Comparison of ENCODE assay signal across 19 cellular contexts in the genomic region with DNA sequence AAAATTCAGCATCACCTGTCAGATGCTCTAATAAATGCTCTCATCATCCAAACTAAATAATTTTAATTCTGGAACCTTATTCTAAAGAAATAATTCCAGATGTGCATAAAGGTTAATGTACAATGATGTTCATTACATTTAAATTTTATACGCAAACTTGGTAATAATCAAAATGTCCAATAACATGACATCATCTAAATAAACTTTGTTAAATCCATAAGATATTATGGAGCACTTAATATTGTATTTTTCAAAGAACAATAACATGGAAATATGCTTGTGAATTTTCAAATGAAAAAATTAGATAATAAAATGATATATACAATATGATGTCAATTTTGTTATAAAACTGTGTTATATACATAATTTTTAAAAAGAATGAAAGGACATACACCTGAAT.
DNase-seq lines count a peak whose midpoint lies in the region; ATAC-seq, FAIRE-seq and TF ChIP-seq lines count a peak whose summit lies in the region.
"Had no signal": no experiment of that assay in that cellular context is flagged by ENCODE, and none has a peak within 500 bp of the region (broad histone marks: within the 10 kb centered on the region; RNA-seq: fewer than 3 reads in every experiment).

No MANE protein-coding gene starts in this region.

- no peak overlapping the region for H3K27ac Mint-ChIP-seq in astrocyte (ENCODE audit: unreplicated experiment)
- no peak overlapping the region for H3K27ac Mint-ChIP-seq in progenitor cell of endocrine pancreas
- H3K27ac Mint-ChIP-seq: B cell; CD4-positive, alpha-beta T cell; IgD-negative memory B cell had no signal

- CTCF ChIA-PET in HepG2 (lab: Yijun Ruan, JAX; ENCODE audit: low intra/inter-chr PET ratio, low total read pairs) = no interaction called here
- CTCF ChIA-PET in A673 (lab: Charles Lee) = no interaction called here

- H3K27me3 Mint-ChIP-seq in astrocyte (ENCODE audit: low read depth, unreplicated experiment) (no peaks in the 10 kb centered on the region), progenitor cell of endocrine pancreas (no peaks in the 10 kb centered on the region)
- H3K27me3 Mint-ChIP-seq: B cell; CD4-positive, alpha-beta T cell; IgD-negative memory B cell had no signal

- DNase-seq in HepG2 (ENCODE audit: low spot score) = no peak
- DNase-seq in right lobe of liver = no peak
- DNase-seq in astrocyte (ENCODE audit: low read depth) = no peak
- DNase-seq in kidney = no peak
- DNase-seq in A673 (ENCODE audit: low spot score) = no peak
- DNase-seq in progenitor cell of endocrine pancreas (ENCODE audit: low spot score, unreplicated experiment) = no peak
- DNase-seq: C1 segment of cervical spinal cord; Calu3; CD4-positive, alpha-beta T cell; DMS79; GM23248; KG1 had no signal

- H3K27ac ChIP-seq in HepG2 (ENCODE audit: extremely low read length, insufficient read depth, low read length) (no peak overlapping the region), right lobe of liver (no peak overlapping the region), astrocyte (ENCODE audit: low read depth, low read length) (no peak overlapping the region), kidney (ENCODE audit: low read depth in 2 of 2, low read length in 2 of 2) (no peak overlapping the region), A673 (ENCODE audit: low read depth, low read length, poor library complexity, severe bottlenecking) (no peak overlapping the region)
- H3K27ac ChIP-seq: 22Rv1, GM23248 had no signal

- no peak for TF ChIP-seq POLR2A in HepG2 (IDR thresholded peaks at IDR 0.05; ENCODE audit: insufficient read depth in 1 of 2, low read depth in 2 of 2, low read length in 2 of 2)
- no peak for TF ChIP-seq POLR2A in right lobe of liver (IDR thresholded peaks at IDR 0.05)

- no peaks in the 10 kb centered on the region for H3K4me1 Mint-ChIP-seq in astrocyte (ENCODE audit: low read depth, unreplicated experiment)
- H3K4me1 Mint-ChIP-seq in progenitor cell of endocrine pancreas (ENCODE audit: low read depth) = no peaks in the 10 kb centered on the region
- H3K4me1 Mint-ChIP-seq: B cell, IgD-negative memory B cell had no signal

- H3K27me3 ChIP-seq in HepG2 (ENCODE audit: control insufficient read depth in 1 of 2, insufficient read depth in 2 of 2, low read length in 2 of 2) (no peaks in the 10 kb centered on the region), right lobe of liver (no peaks in the 10 kb centered on the region), astrocyte (ENCODE audit: insufficient read depth, low read length) (no peaks in the 10 kb centered on the region), A673 (replicated peaks; ENCODE audit: insufficient read depth, low read depth, low read length, poor library complexity) (no peaks in the 10 kb centered on the region)

- no peak overlapping the region for H2AFZ ChIP-seq in HepG2 (ENCODE audit: low read length)
- no peak overlapping the region for H2AFZ ChIP-seq in astrocyte (ENCODE audit: low read depth, low read length)
- H2AFZ ChIP-seq: GM23248 had no signal

- H3K36me3 Mint-ChIP-seq in astrocyte (ENCODE audit: low read depth, unreplicated experiment) (peaks cover 5% of the 10 kb centered on the region), progenitor cell of endocrine pancreas (ENCODE audit: insufficient read depth) (peaks cover 29% of the 10 kb centered on the region)

- H3K4me1 ChIP-seq in HepG2 (ENCODE audit: insufficient read depth, low read length) = no peaks in the 10 kb centered on the region
- no peaks in the 10 kb centered on the region for H3K4me1 ChIP-seq in right lobe of liver
- H3K4me1 ChIP-seq in astrocyte (ENCODE audit: insufficient read depth, low read length) = no peaks in the 10 kb centered on the region
- H3K4me1 ChIP-seq in kidney (ENCODE audit: control insufficient read depth in 1 of 2, insufficient read depth in 1 of 2, low read depth in 1 of 2, low read length in 2 of 2) = no peaks in the 10 kb centered on the region
- H3K4me1 ChIP-seq in A673 (ENCODE audit: insufficient read depth, low read length, poor library complexity, severe bottlenecking) = no peaks in the 10 kb centered on the region

- ATAC-seq in HepG2 (no peak), right lobe of liver (no peak), HG02884 (IDR thresholded peaks at IDR 0.05; ENCODE audit: unreplicated experiment) (no peak)
- ATAC-seq: HCT116 had no signal

- no peaks in the 10 kb centered on the region for H3K9me3 ChIP-seq in HepG2 (ENCODE audit: low read length)
- H3K9me3 ChIP-seq in right lobe of liver = no peaks in the 10 kb centered on the region
- no peaks in the 10 kb centered on the region for H3K9me3 ChIP-seq in astrocyte (ENCODE audit: insufficient read depth, low read depth, low read length)
- H3K9me3 ChIP-seq in kidney (ENCODE audit: control insufficient read depth in 1 of 2, low read length in 2 of 2) = no peaks in the 10 kb centered on the region
- no peaks in the 10 kb centered on the region for H3K9me3 ChIP-seq in A673 (ENCODE audit: low read depth, low read length, poor library complexity, severe bottlenecking)

- no peaks in the 10 kb centered on the region for H3K79me2 ChIP-seq in HepG2 (ENCODE audit: insufficient read depth, low read length)
- no peaks in the 10 kb centered on the region for H3K79me2 ChIP-seq in astrocyte (ENCODE audit: insufficient read depth, low read length)

- no peak for TF ChIP-seq RAD21 in HepG2 (CRISPR knock-in tag; IDR thresholded peaks at IDR 0.05)

- TF ChIP-seq EP300 in HepG2 (IDR thresholded peaks at IDR 0.05; ENCODE audit: low read depth in 2 of 2, low read length in 2 of 2) = no peak
- TF ChIP-seq EP300 in HepG2 (CRISPR knock-in tag; IDR thresholded peaks at IDR 0.05; ENCODE audit: borderline replicate concordance) = no peak

- no peak overlapping the region for H3K4me3 Mint-ChIP-seq in astrocyte (ENCODE audit: unreplicated experiment)
- H3K4me3 Mint-ChIP-seq in progenitor cell of endocrine pancreas (ENCODE audit: low read depth) = no peak overlapping the region
- H3K4me3 Mint-ChIP-seq: B cell; CD4-positive, alpha-beta T cell; IgD-negative memory B cell had no signal

- BruUV-seq in HepG2 (replicated peaks; lab: Mats Ljungman, UMichigan) = no TSS peak
- no TSS peak for BruUV-seq in A673 (replicated peaks; lab: Mats Ljungman, UMichigan)

- H3K36me3 ChIP-seq in HepG2 (replicated peaks in 1 of 2; ENCODE audit: control insufficient read depth in 1 of 2, insufficient read depth in 2 of 2, low read length in 2 of 2) (peaks cover 0 to 10% of the 10 kb centered on the region in 2 experiments; a peak in 3 of 5 replicates), right lobe of liver (no peaks in the 10 kb centered on the region), astrocyte (ENCODE audit: insufficient read depth, low read length) (peaks cover 5% of the 10 kb centered on the region), kidney (ENCODE audit: control insufficient read depth in 1 of 2, insufficient read depth in 2 of 2, low read length in 2 of 2) (no peaks in the 10 kb centered on the region), A673 (ENCODE audit: insufficient read depth, low read length, poor library complexity, severe bottlenecking) (no peaks in the 10 kb centered on the region)

- H3K9me3 Mint-ChIP-seq in astrocyte (ENCODE audit: unreplicated experiment) (no peaks in the 10 kb centered on the region), progenitor cell of endocrine pancreas (ENCODE audit: low read depth) (peaks cover 3% of the 10 kb centered on the region)
- H3K9me3 Mint-ChIP-seq: CD4-positive, alpha-beta T cell had no signal

- intact Hi-C loops in HepG2 (cut with micrococcal nuclease; ENCODE audit: unreplicated experiment) = no loop called here
- intact Hi-C loops in right lobe of liver (cut with DNase I) = no loop called here
- intact Hi-C loops in kidney (cut with DNase I) = no loop called here
- intact Hi-C loops in A673 (cut with micrococcal nuclease; ENCODE audit: unreplicated experiment) = no loop called here

- H3K4me2 ChIP-seq in HepG2 (ENCODE audit: low read depth, low read length) (no peak overlapping the region), astrocyte (ENCODE audit: low read length) (no peak overlapping the region)

- no peak overlapping the region for H3K4me3 ChIP-seq in HepG2 (replicated peaks in 1 of 3; ENCODE audit: insufficient read depth in 1 of 3, low read depth in 2 of 3, low read length in 3 of 3)
- H3K4me3 ChIP-seq in right lobe of liver = no peak overlapping the region
- no peak overlapping the region for H3K4me3 ChIP-seq in astrocyte (ENCODE audit: insufficient read depth, low read depth, low read length)
- H3K4me3 ChIP-seq in kidney (ENCODE audit: low read length in 2 of 2) = no peak overlapping the region
- no peak overlapping the region for H3K4me3 ChIP-seq in A673 (ENCODE audit: low read depth, low read length, poor library complexity, severe bottlenecking)
- H3K4me3 ChIP-seq: GM23248 had no signal

- 100% methylated on average over 1 of the region's 1 CpG for WGBS in HepG2 (ENCODE audit: low lambda C conversion rate)
- 94% methylated on average over 1 of the region's 1 CpG for WGBS in right lobe of liver (ENCODE audit: insufficient coverage, low coverage, low lambda C conversion rate, missing lambda C conversion rate)

- H3K9ac ChIP-seq in HepG2 (ENCODE audit: insufficient read depth, low read depth, low read length) (no peak overlapping the region), astrocyte (ENCODE audit: low read length) (no peak overlapping the region), kidney (ENCODE audit: low read length in 2 of 2) (no peak overlapping the region)
- H3K9ac ChIP-seq: GM23248 had no signal

- H4K20me1 ChIP-seq in HepG2 (ENCODE audit: insufficient read depth, low read length) = no peaks in the 10 kb centered on the region
- H4K20me1 ChIP-seq in astrocyte (ENCODE audit: insufficient read depth, low read length) = peaks cover 7% of the 10 kb centered on the region

- in situ Hi-C loops in HepG2 (cut with HindIII; ENCODE audit: extremely low pct_ligation_motif_present, low pct_unique_long_range_greater_than_20kb) = no loop called here

- POLR2A ChIA-PET in HepG2 (lab: Yijun Ruan, JAX) (no interaction called here), A673 (lab: Charles Lee; ENCODE audit: low non-redundant PET) (no interaction called here)

- no peak for TF ChIP-seq CTCF in HepG2 (CRISPR knock-in tag; IDR thresholded peaks at IDR 0.05)
- no peak for TF ChIP-seq CTCF in right lobe of liver (IDR thresholded peaks at IDR 0.05)
- TF ChIP-seq CTCF in astrocyte (IDR thresholded peaks at IDR 0.05; ENCODE audit: insufficient read depth, low read depth, low read length) = no peak
- no peak for TF ChIP-seq CTCF in kidney (IDR thresholded peaks at IDR 0.05; ENCODE audit: borderline replicate concordance, extremely low read depth, insufficient read depth)
- no peak for TF ChIP-seq CTCF in A673 (conservative IDR thresholded peaks at IDR 0.05; ENCODE audit: low read depth, low read length)
- TF ChIP-seq CTCF in progenitor cell of endocrine pancreas (IDR thresholded peaks at IDR 0.05; ENCODE audit: unreplicated experiment) = no peak

- FAIRE-seq in HepG2 (lab: Jason Lieb, UNC) = no peak
- peak; percentile 80 for FAIRE-seq in astrocyte (lab: Jason Lieb, UNC)
- peak; percentile 98 for FAIRE-seq in kidney (lab: Jason Lieb, UNC)
- FAIRE-seq: GM12891, H54 had no signal

TF ChIP-seq in HepG2, 621 proteins besides CTCF, POLR2A, EP300 and RAD21 (continues in another document):
- peak; percentile 65; the same call in 1 of the 2 replicates for TF ChIP-seq ATF7 (IDR thresholded peaks at IDR 0.05)
- TF ChIP-seq ATF7 (CRISPR knock-in tag; IDR thresholded peaks at IDR 0.05) = no peak
